ENCODE assay signal across 10 cellular contexts in genomic region chr15:97653896-97654295, GRCh38.
"Had no signal": no experiment of that assay in that cellular context is flagged by ENCODE, and none has a peak within 500 bp of the region (broad histone marks: within the 10 kb centered on the region; RNA-seq: fewer than 3 reads in every experiment).

No MANE protein-coding gene starts in this region.

- H3K4me3 ChIP-seq: GM23248, HAP-1 had no signal

- H2AFZ ChIP-seq: GM23248 had no signal

- H3K27ac Mint-ChIP-seq: HFFc6 had no signal

- H3K4me3 Mint-ChIP-seq: HFFc6 had no signal

- FAIRE-seq: HTR-8/SVneo had no signal

- H3K4me2 ChIP-seq: KMS-11 had no signal

- H3K27ac ChIP-seq: GM23248, KMS-11 had no signal

- ATAC-seq: HCT116 had no signal

- DNase-seq: GM23248, H7, HFFc6, IMR-90, Karpas-422, KBM-7 had no signal

- H3K4me1 ChIP-seq: HAP-1 had no signal

- H3K36me3 ChIP-seq: HAP-1 had no signal
